ENCODE assay signal across 36 cellular contexts in the genomic region with DNA sequence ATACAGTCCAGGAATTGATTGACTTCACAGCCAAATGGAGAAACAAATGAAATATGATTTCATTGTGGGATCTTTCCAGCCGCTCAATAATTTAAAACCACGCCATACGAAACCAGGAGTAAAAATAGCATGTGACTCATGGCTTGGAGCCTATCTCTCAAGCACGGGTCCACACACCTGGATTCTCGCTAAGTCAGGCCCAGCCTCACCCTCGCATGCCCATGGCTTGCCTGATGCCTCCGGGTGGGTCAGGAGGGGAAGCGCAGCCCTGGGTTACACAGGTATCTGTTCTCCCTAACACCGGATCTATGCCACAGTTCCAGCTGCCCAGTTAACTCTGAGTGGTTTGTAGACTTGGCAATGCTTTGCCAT. TPM values are rescaled to one million over a fixed set of nuclear protein-coding genes. Genes with fewer than 3 reads are reported as not detected.
DNase-seq lines count a peak whose midpoint lies in the region; ATAC-seq, FAIRE-seq and TF ChIP-seq lines count a peak whose summit lies in the region.
"Had no signal": no experiment of that assay in that cellular context is flagged by ENCODE, and none has a peak within 500 bp of the region (broad histone marks: within the 10 kb centered on the region; RNA-seq: fewer than 3 reads in every experiment).

No MANE protein-coding gene starts in this region.

- no peak for TF ChIP-seq POLR2A in body of pancreas (IDR thresholded peaks at IDR 0.05)
- no peak for TF ChIP-seq POLR2A in stomach (IDR thresholded peaks at IDR 0.05)
- TF ChIP-seq POLR2A in GM12892 (IDR thresholded peaks at IDR 0.05; ENCODE audit: low read depth, low read length) = no peak

- intact Hi-C loops in body of pancreas (cut with DNase I) (no loop called here), stomach (cut with DNase I; ENCODE audit: low total_unique reads) (no loop called here)

- H3K4me3 Mint-ChIP-seq in neural crest cell = no peak overlapping the region
- H3K4me3 Mint-ChIP-seq: activated CD4-positive, alpha-beta T cell treated with anti-CD3 and anti-CD28 coated beads for 36 hours; activated naive CD8-positive, alpha-beta T cell treated with anti-CD3 and anti-CD28 coated beads for 36 hours had no signal

- peaks cover 9% of the 10 kb centered on the region for H3K27me3 Mint-ChIP-seq in neural crest cell (ENCODE audit: low read depth)
- H3K27me3 Mint-ChIP-seq: activated CD4-positive, alpha-beta T cell treated with anti-CD3 and anti-CD28 coated beads for 36 hours; activated naive CD8-positive, alpha-beta T cell treated with anti-CD3 and anti-CD28 coated beads for 36 hours had no signal

- H3K4me3 ChIP-seq in body of pancreas = no peak overlapping the region
- no peak overlapping the region for H3K4me3 ChIP-seq in stomach
- H3K4me3 ChIP-seq: coronary artery, left lung, prostate gland, SJCRH30, suprapubic skin, upper lobe of right lung had no signal

- WGBS in body of pancreas, 2 donors = 35 to 44% methylated on average over 9 of the region's 9 CpGs
- WGBS in stomach, 5 donors = 43 to 60% (median 49%) methylated on average over 9 of the region's 9 CpGs

- H3K9me3 ChIP-seq in body of pancreas = no peaks in the 10 kb centered on the region
- H3K9me3 ChIP-seq in stomach = peaks cover 0 to 12% (median 10%) of the 10 kb centered on the region in 4 donors
- H3K9me3 ChIP-seq: prostate gland, SJCRH30, suprapubic skin had no signal

- H3K27me3 ChIP-seq in body of pancreas = no peaks in the 10 kb centered on the region
- no peaks in the 10 kb centered on the region for H3K27me3 ChIP-seq in stomach
- H3K27me3 ChIP-seq: suprapubic skin, upper lobe of right lung had no signal

- peaks cover 29% of the 10 kb centered on the region for H3K4me1 ChIP-seq in body of pancreas
- peaks cover 13 to 26% (median 16%) of the 10 kb centered on the region in 4 donors for H3K4me1 ChIP-seq in stomach
- H3K4me1 ChIP-seq: SJCRH30 had no signal

- H3K27ac Mint-ChIP-seq in neural crest cell (ENCODE audit: unreplicated experiment) = peak overlapping the region; percentile 38
- H3K27ac Mint-ChIP-seq: activated CD4-positive, alpha-beta T cell treated with anti-CD3 and anti-CD28 coated beads for 36 hours; activated naive CD8-positive, alpha-beta T cell treated with anti-CD3 and anti-CD28 coated beads for 36 hours had no signal

- H3K36me3 Mint-ChIP-seq in neural crest cell (ENCODE audit: low read depth) = no peaks in the 10 kb centered on the region
- H3K36me3 Mint-ChIP-seq: activated naive CD8-positive, alpha-beta T cell treated with anti-CD3 and anti-CD28 coated beads for 36 hours had no signal

- H3K36me3 ChIP-seq in body of pancreas (replicated peaks in 1 of 2; ENCODE audit: insufficient read depth in 1 of 2, low read depth in 2 of 2) (no peaks in the 10 kb centered on the region), stomach (no peaks in the 10 kb centered on the region)
- H3K36me3 ChIP-seq: left lung, neutrophil, prostate gland, SJCRH30, suprapubic skin, upper lobe of right lung had no signal

- peak; percentile 8 for DNase-seq in NCI-H2107 treated with DMSO at 0.1 percent for 48 hours (lab: John Stamatoyannopoulos, UW; ENCODE audit: unreplicated experiment)
- DNase-seq in NCI-H2107 (lab: John Stamatoyannopoulos, UW) = no peak
- DNase-seq in body of pancreas = peak; percentile 52 to 81 (median 76)
- no peak for DNase-seq in neural crest cell (ENCODE audit: low read depth, low spot score)
- DNase-seq in stomach = peak; percentile 36
- no peak for DNase-seq in GM12892 (ENCODE audit: insufficient read length)
- DNase-seq: 8988T; activated CD4-positive, alpha-beta T cell treated with anti-CD3 and anti-CD28 coated beads for 36 hours; activated CD8-positive, alpha-beta memory T cell treated with anti-CD3 and anti-CD28 coated beads for 24 hours; activated naive CD8-positive, alpha-beta T cell treated with anti-CD3 and anti-CD28 coated beads for 36 hours; activated T-cell treated with anti-CD3 and anti-CD28 coated beads for 4 hours; anterior cingulate cortex; effector CD8-positive, alpha-beta T cell; GOT3; NCI-H1092; NCI-H1930; NCI-H345; NCI-H748 treated with DMSO at 0.1 percent for 48 hours; SJCRH30; stimulated activated CD4-positive, alpha-beta T cell treated with anti-CD3 and anti-CD28 coated beads, Interleukin-4, amount 100 ng/mL, for 4 hours; SW 1271; T1000; upper lobe of right lung had no signal

- peak overlapping the region; percentile 31 to 73 (median 62) for H3K27ac ChIP-seq in body of pancreas
- H3K27ac ChIP-seq in stomach = no peak overlapping the region
- H3K27ac ChIP-seq: coronary artery, left lung, neutrophil, prostate gland, SJCRH30, suprapubic skin, upper lobe of right lung, VCaP had no signal

- H3K4me1 Mint-ChIP-seq in neural crest cell = peaks cover 14% of the 10 kb centered on the region

- no peaks in the 10 kb centered on the region for H3K9me3 Mint-ChIP-seq in neural crest cell
- H3K9me3 Mint-ChIP-seq: activated naive CD8-positive, alpha-beta T cell treated with anti-CD3 and anti-CD28 coated beads for 36 hours had no signal

- no peak for FAIRE-seq in GM12892 (lab: Jason Lieb, UNC)
- FAIRE-seq: GM18507, GM19239, HTR-8/SVneo, islet of Langerhans had no signal

- ATAC-seq in body of pancreas (peak; percentile 68), GM21423 (IDR thresholded peaks at IDR 0.05; ENCODE audit: unreplicated experiment) (no peak), HG03039 (IDR thresholded peaks at IDR 0.05; ENCODE audit: unreplicated experiment) (no peak)
- ATAC-seq: activated CD4-positive, alpha-beta T cell treated with anti-CD3 and anti-CD28 coated beads for 36 hours; left lung; sciatic nerve; upper lobe of right lung had no signal

- peak in 1 of 7 experiments; percentile 18 for TF ChIP-seq CTCF in body of pancreas (IDR thresholded peaks at IDR 0.05)
- no peak for TF ChIP-seq CTCF in neural crest cell (conservative IDR thresholded peaks at IDR 0.05)
- TF ChIP-seq CTCF in stomach (IDR thresholded peaks at IDR 0.05) = no peak

- TF ChIP-seq EP300 in stomach (IDR thresholded peaks at IDR 0.05) = no peak

RNA-seq across cellular contexts. Expression of a gene that starts 5.6 kb away (rescaled TPM):
- total RNA-seq in body of pancreas (10 to 100 TPM in 1 of 2 donors, 1 to 10 TPM in 1; 6.0 to 20.8 TPM), neural crest cell (3.8 and 6.8 TPM in 2 replicates), stomach (10 to 100 TPM in 2 of 5 donors, 1 to 10 TPM in 3; 3.1 to 28.0 (median 9.4) TPM)
- polyA plus RNA-seq in stomach = 1 to 10 TPM; 2.3 to 5.8 (median 2.4) TPM
- 0.13 TPM for polyA plus RNA-seq in GM12892 (2012; ENCODE audit: missing spikeins)

RNA-seq across cellular contexts. Expression of a gene that starts 34.9 kb away (rescaled TPM):
- 100 to 1,000 TPM in 1 of 2 donors, 10 to 100 TPM in 1; 31.1 to 103 TPM for total RNA-seq in body of pancreas
- total RNA-seq in neural crest cell = 2.5 and 2.7 TPM in 2 replicates
- total RNA-seq in stomach = 10 to 100 TPM; 22.8 to 96.2 (median 52.5) TPM
- polyA plus RNA-seq in stomach = 10 to 100 TPM; 12.0 to 18.2 (median 13.9) TPM
- 12.2 TPM for polyA plus RNA-seq in GM12892 (2012; ENCODE audit: missing spikeins)

Comparison
In these comparisons a context has a peak if more than half of its experiments do, and no peak if none do; other contexts are left out.
1. DNase-seq: peak in NCI-H2107 treated with DMSO at 0.1 percent for 48 hours (single experiment), body of pancreas (4 of 4) and stomach (single experiment); none in NCI-H2107 (single experiment), neural crest cell (single experiment) and GM12892 (single experiment).
2. H3K27ac ChIP-seq: peak in body of pancreas (4 of 4); none in stomach (0 of 5).